ENCODE assay signal across 12 cellular contexts in the genomic region with DNA sequence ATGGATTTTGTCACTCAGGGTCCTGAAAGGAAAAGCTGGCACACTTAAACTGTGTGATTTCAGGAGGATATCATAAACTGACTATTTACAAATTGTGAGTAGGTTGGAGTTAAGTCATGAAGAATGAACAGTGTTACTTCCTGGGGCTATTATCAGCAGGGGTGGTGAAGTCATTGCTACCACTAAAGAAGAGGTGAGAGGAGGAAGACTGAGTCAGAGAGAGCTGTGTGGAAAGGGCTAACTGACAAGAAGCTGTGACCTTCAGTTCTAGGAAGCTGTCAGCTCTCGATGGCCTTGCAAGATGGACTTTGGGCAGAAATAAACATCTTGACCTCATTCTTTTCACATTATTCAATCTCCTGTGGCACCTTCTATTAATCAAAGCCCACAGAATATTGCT.
A peak's percentile ranks its signal among the peaks of the same experiment; 100 is the strongest.
DNase-seq lines count a peak whose midpoint lies in the region; ATAC-seq and TF ChIP-seq lines count a peak whose summit lies in the region.
"Had no signal": no experiment of that assay in that cellular context is flagged by ENCODE, and none has a peak within 500 bp of the region (broad histone marks: within the 10 kb centered on the region; RNA-seq: fewer than 3 reads in every experiment).

No MANE protein-coding gene starts in this region.

- peak overlapping the region; percentile 23 for H3K27ac Mint-ChIP-seq in activated T-helper 1 cell treated with anti-CD3 and anti-CD28 coated beads, Interleukin-12 subunit alpha, Interleukin-12 subunit beta, Interleukin-2, Interleukin-4 antibody, amounts not matched to agents 30 ng/mL and 10 ng/mL and 1 ng/mL, durations not matched to agents 14 hours and 24 hours and 36 hours
- H3K27ac Mint-ChIP-seq in immature natural killer cell, result peak overlapping the region; percentile 79 to 92 (median 84)

- no peak overlapping the region for H3K4me3 Mint-ChIP-seq in activated T-helper 1 cell treated with anti-CD3 and anti-CD28 coated beads, Interleukin-12 subunit alpha, Interleukin-12 subunit beta, Interleukin-2, Interleukin-4 antibody, amounts not matched to agents 30 ng/mL and 10 ng/mL and 1 ng/mL, durations not matched to agents 14 hours and 24 hours and 36 hours
- peak overlapping the region; percentile 46 to 78 (median 73) for H3K4me3 Mint-ChIP-seq in immature natural killer cell

- no peaks in the 10 kb centered on the region for H3K27me3 Mint-ChIP-seq in activated T-helper 1 cell treated with anti-CD3 and anti-CD28 coated beads, Interleukin-12 subunit alpha, Interleukin-12 subunit beta, Interleukin-2, Interleukin-4 antibody, amounts not matched to agents 30 ng/mL and 10 ng/mL and 1 ng/mL, durations not matched to agents 14 hours and 24 hours and 36 hours (ENCODE audit: insufficient read depth)
- peaks cover 0 to 5% (median 4%) of the 10 kb centered on the region in 3 donors for H3K27me3 Mint-ChIP-seq in immature natural killer cell (ENCODE audit: low read depth in 3 of 3)

- ATAC-seq in HG02973 (IDR thresholded peaks at IDR 0.05; ENCODE audit: unreplicated experiment) (no peak), HG03025 (IDR thresholded peaks at IDR 0.05; ENCODE audit: low FRiP score, unreplicated experiment) (no peak), upper lobe of left lung (ENCODE audit: low FRiP score in 2 of 2) (no peak)

- H3K27ac ChIP-seq in upper lobe of left lung, result no peak overlapping the region
- H3K27ac ChIP-seq: KMS-11 had no signal

- no peak for TF ChIP-seq CTCF in upper lobe of left lung (IDR thresholded peaks at IDR 0.05)

- TF ChIP-seq POLR2A in upper lobe of left lung (IDR thresholded peaks at IDR 0.05), result no peak

- no peaks in the 10 kb centered on the region for H3K36me3 Mint-ChIP-seq in activated T-helper 1 cell treated with anti-CD3 and anti-CD28 coated beads, Interleukin-12 subunit alpha, Interleukin-12 subunit beta, Interleukin-2, Interleukin-4 antibody, amounts not matched to agents 30 ng/mL and 10 ng/mL and 1 ng/mL, durations not matched to agents 14 hours and 24 hours and 36 hours (ENCODE audit: low read depth)
- H3K36me3 Mint-ChIP-seq in immature natural killer cell, result no peaks in the 10 kb centered on the region

- peaks cover 0 to 3% (median 1%) of the 10 kb centered on the region in 4 donors for H3K4me1 ChIP-seq in upper lobe of left lung

- intact Hi-C loops in activated T-helper 1 cell treated with anti-CD3 and anti-CD28 coated beads, Interleukin-12 subunit alpha, Interleukin-12 subunit beta, Interleukin-2, Interleukin-4 antibody, amounts not matched to agents 30 ng/mL and 10 ng/mL and 1 ng/mL, durations not matched to agents 14 hours and 24 hours and 36 hours (cut with micrococcal nuclease), result loop anchor here (2.0 kb wide), 1 partner anchor 34 kb away; no protein-coding TSS in a partner anchor

- 37 to 47% methylated on average over 1 of the region's 1 CpG for WGBS in upper lobe of left lung, 2 donors

- H3K27me3 ChIP-seq in upper lobe of left lung, result no peaks in the 10 kb centered on the region

- DNase-seq in COLO829 (ENCODE audit: low spot score), result peak; percentile 14
- peak; percentile 71 for DNase-seq in HCEC 1CT
- DNase-seq in activated T-helper 1 cell treated with anti-CD3 and anti-CD28 coated beads, Interleukin-12 subunit alpha, Interleukin-12 subunit beta, Interleukin-2, Interleukin-4 antibody, amounts not matched to agents 30 ng/mL and 10 ng/mL and 1 ng/mL, durations not matched to agents 14 hours and 24 hours and 36 hours (ENCODE audit: low spot score), result no peak
- peak; percentile 53 to 62 (median 58) for DNase-seq in immature natural killer cell
- DNase-seq in NCI-H524 treated with DMSO at 0.1 percent for 48 hours (lab: John Stamatoyannopoulos, UW), result no peak
- DNase-seq in upper lobe of left lung, result no peak
- DNase-seq: activated CD4-positive, CD25-positive, alpha-beta regulatory T cell treated with anti-CD3 and anti-CD28 coated beads, Interleukin-2, amount 50 U/mL, for 72 hours; hippocampal formation; stimulated activated CD4-positive, alpha-beta T cell treated with anti-CD3 and anti-CD28 coated beads, Interleukin-2, amount 100 ng/mL, for 48 hours had no signal

- peaks cover 5% of the 10 kb centered on the region for H3K9me3 Mint-ChIP-seq in activated T-helper 1 cell treated with anti-CD3 and anti-CD28 coated beads, Interleukin-12 subunit alpha, Interleukin-12 subunit beta, Interleukin-2, Interleukin-4 antibody, amounts not matched to agents 30 ng/mL and 10 ng/mL and 1 ng/mL, durations not matched to agents 14 hours and 24 hours and 36 hours
- peaks cover 0 to 2% (median 0%) of the 10 kb centered on the region in 6 donors for H3K9me3 Mint-ChIP-seq in immature natural killer cell

- H3K36me3 ChIP-seq in upper lobe of left lung, result no peaks in the 10 kb centered on the region

- no peak overlapping the region for H3K4me3 ChIP-seq in upper lobe of left lung

- peaks cover 29% of the 10 kb centered on the region for H3K4me1 Mint-ChIP-seq in activated T-helper 1 cell treated with anti-CD3 and anti-CD28 coated beads, Interleukin-12 subunit alpha, Interleukin-12 subunit beta, Interleukin-2, Interleukin-4 antibody, amounts not matched to agents 30 ng/mL and 10 ng/mL and 1 ng/mL, durations not matched to agents 14 hours and 24 hours and 36 hours (ENCODE audit: low read depth)
- H3K4me1 Mint-ChIP-seq in immature natural killer cell, result peaks cover 61 to 71% of the 10 kb centered on the region in 2 donors

- no peak for TF ChIP-seq EP300 in upper lobe of left lung (IDR thresholded peaks at IDR 0.05)

- no peaks in the 10 kb centered on the region for H3K9me3 ChIP-seq in upper lobe of left lung

Comparison
In these comparisons a context has a peak if more than half of its experiments do, and no peak if none do; other contexts are left out.
1. DNase-seq: peak in COLO829 (single experiment), HCEC 1CT (single experiment) and immature natural killer cell (3 of 3); none in activated T-helper 1 cell treated with anti-CD3 and anti-CD28 coated beads, Interleukin-12 subunit alpha, Interleukin-12 subunit beta, Interleukin-2, Interleukin-4 antibody, amounts not matched to agents 30 ng/mL and 10 ng/mL and 1 ng/mL, durations not matched to agents 14 hours and 24 hours and 36 hours (single experiment), NCI-H524 treated with DMSO at 0.1 percent for 48 hours (single experiment) and upper lobe of left lung (0 of 2).